In the genomic region with DNA sequence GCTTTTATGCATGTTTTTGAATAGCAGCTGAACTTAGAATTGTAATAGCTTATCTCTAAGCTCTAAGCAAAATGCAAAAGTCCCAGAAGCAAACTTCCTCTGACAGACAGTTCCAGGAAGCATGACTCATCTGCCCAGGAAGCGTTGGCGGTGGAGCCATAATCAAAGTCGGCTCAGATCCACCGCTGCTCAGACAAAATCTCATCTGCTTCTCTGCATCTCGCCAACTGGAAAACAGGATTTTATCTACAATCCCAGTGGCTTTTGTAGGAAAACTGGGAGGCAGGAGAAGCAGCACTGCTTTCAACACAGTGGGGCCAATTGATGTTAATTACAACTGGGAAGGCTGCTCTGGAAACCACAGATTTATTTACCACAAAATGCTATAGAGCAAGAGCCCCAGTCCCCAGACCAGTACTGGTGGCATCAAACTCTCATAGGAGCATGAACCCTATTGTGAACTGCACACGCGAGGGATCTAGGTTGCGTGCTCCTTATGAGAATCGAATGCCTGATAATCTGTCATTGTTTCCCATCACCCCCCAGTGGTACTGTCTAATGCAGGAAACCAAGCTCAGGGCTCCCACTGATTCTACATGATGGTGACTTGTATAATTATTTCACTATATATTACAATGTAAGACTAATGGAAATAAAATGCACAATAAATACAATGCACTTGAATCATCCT, we compare ENCODE assay signal across 8 cellular contexts.
DNase-seq lines count a peak whose midpoint lies in the region; ATAC-seq and TF ChIP-seq lines count a peak whose summit lies in the region.

No MANE protein-coding gene starts in this region.

- H3K4me3 Mint-ChIP-seq in activated CD4-positive, alpha-beta memory T cell treated with anti-CD3 and anti-CD28 coated beads, Interleukin-2, amount 10 ng/mL, durations not matched to agents 7 days and 5 days = peak overlapping the region; percentile 65

- H3K27ac Mint-ChIP-seq in activated CD4-positive, alpha-beta memory T cell treated with anti-CD3 and anti-CD28 coated beads, Interleukin-2, amount 10 ng/mL, durations not matched to agents 7 days and 5 days = peak overlapping the region; percentile 94

- no peaks in the 10 kb centered on the region for H3K36me3 ChIP-seq in duodenal mucosa (ENCODE audit: control insufficient read depth in 1 of 2, insufficient read depth in 2 of 2, low read length in 2 of 2)
- no peaks in the 10 kb centered on the region for H3K36me3 ChIP-seq in mucosa of rectum (ENCODE audit: control insufficient read depth in 2 of 2, insufficient read depth in 2 of 2, low read length in 2 of 2)

- H3K4me3 ChIP-seq in LNCaP clone FGC (ENCODE audit: low read depth, low read length) (no peak overlapping the region; the same call in 1 of the 2 replicates), duodenal mucosa (ENCODE audit: low read depth in 1 of 2, low read length in 2 of 2) (peak overlapping the region in 1 of 2 donors; percentile 42), mucosa of rectum (ENCODE audit: low read length in 2 of 2) (peak overlapping the region; percentile 22 to 56)

- H3K4me1 Mint-ChIP-seq in activated CD4-positive, alpha-beta memory T cell treated with anti-CD3 and anti-CD28 coated beads, Interleukin-2, amount 10 ng/mL, durations not matched to agents 7 days and 5 days = peaks cover 78% of the 10 kb centered on the region

- no peaks in the 10 kb centered on the region for H3K9me3 Mint-ChIP-seq in activated CD4-positive, alpha-beta memory T cell treated with anti-CD3 and anti-CD28 coated beads, Interleukin-2, amount 10 ng/mL, durations not matched to agents 7 days and 5 days

- DNase-seq in LNCaP clone FGC (ENCODE audit: low read depth) (peak; percentile 11), DMS79 treated with DMSO at 0.1 percent for 48 hours (lab: John Stamatoyannopoulos, UW) (no peak)
- peak; percentile 80 for DNase-seq in activated CD4-positive, alpha-beta memory T cell treated with anti-CD3 and anti-CD28 coated beads, Interleukin-2, amount 10 ng/mL, durations not matched to agents 7 days and 5 days
- DNase-seq in stimulated activated CD8-positive, alpha-beta memory T cell treated with anti-CD3 and anti-CD28 coated beads, Interleukin-4, amount 100 ng/mL, for 24 hours (ENCODE audit: low read depth) = peak; percentile 76

- H3K27me3 ChIP-seq in duodenal mucosa (ENCODE audit: control insufficient read depth in 1 of 2, insufficient read depth in 2 of 2, low read length in 2 of 2) (no peaks in the 10 kb centered on the region), mucosa of rectum (ENCODE audit: control insufficient read depth in 2 of 2, insufficient read depth in 2 of 2, low read length in 2 of 2) (no peaks in the 10 kb centered on the region)

- TF ChIP-seq CTCF in C4-2B (conservative IDR thresholded peaks at IDR 0.05) (no peak), LNCaP clone FGC (IDR thresholded peaks at IDR 0.05; ENCODE audit: control insufficient read depth, extremely low read depth, insufficient read depth) (no peak)

- H3K9me3 ChIP-seq in duodenal mucosa (ENCODE audit: control insufficient read depth in 1 of 2, low read length in 2 of 2) (no peaks in the 10 kb centered on the region), mucosa of rectum (ENCODE audit: control insufficient read depth in 2 of 2, low read length in 2 of 2) (no peaks in the 10 kb centered on the region)

- H3K36me3 Mint-ChIP-seq in activated CD4-positive, alpha-beta memory T cell treated with anti-CD3 and anti-CD28 coated beads, Interleukin-2, amount 10 ng/mL, durations not matched to agents 7 days and 5 days (ENCODE audit: low read depth) = peaks cover 8% of the 10 kb centered on the region

- no peaks in the 10 kb centered on the region for H3K27me3 Mint-ChIP-seq in activated CD4-positive, alpha-beta memory T cell treated with anti-CD3 and anti-CD28 coated beads, Interleukin-2, amount 10 ng/mL, durations not matched to agents 7 days and 5 days

- POLR2A ChIA-PET in activated CD4-positive, alpha-beta memory T cell treated with anti-CD3 and anti-CD28 coated beads, Interleukin-2, amount 10 ng/mL, durations not matched to agents 7 days and 5 days (lab: Charles Lee) = interaction anchor here (0.6 to 13.4 kb wide), 7 partner anchors 9 to 396 kb away, joined by 3 to 335 read pairs (median 3); a partner anchor contains a TSS

- ATAC-seq in GM21515 (IDR thresholded peaks at IDR 0.05; ENCODE audit: unreplicated experiment) = no peak

- peak overlapping the region; percentile 31; the same call in 1 of the 2 replicates for H3K27ac ChIP-seq in C4-2B
- peak overlapping the region; percentile 35 for H3K27ac ChIP-seq in duodenal mucosa (ENCODE audit: low read depth, low read length)
- H3K27ac ChIP-seq in mucosa of rectum (ENCODE audit: low read depth in 2 of 2, low read length in 2 of 2) = peak overlapping the region; percentile 45 to 71

- CTCF ChIA-PET in activated CD4-positive, alpha-beta memory T cell treated with anti-CD3 and anti-CD28 coated beads, Interleukin-2, amount 10 ng/mL, durations not matched to agents 7 days and 5 days (lab: Charles Lee) = interaction anchor here (1.0 to 1.6 kb wide), 3 partner anchors 10 to 177 kb away, joined by 3 read pairs; a partner anchor contains a TSS

- no peak overlapping the region for H3K9ac ChIP-seq in duodenal mucosa (ENCODE audit: low read depth in 1 of 2, low read length in 2 of 2)
- peak overlapping the region in 1 of 2 donors; percentile 43 for H3K9ac ChIP-seq in mucosa of rectum (ENCODE audit: low read depth in 1 of 2, low read length in 2 of 2)

- H3K4me1 ChIP-seq in duodenal mucosa (ENCODE audit: control insufficient read depth in 1 of 2, insufficient read depth in 2 of 2, low read length in 2 of 2) (peaks cover 21% of the 10 kb centered on the region in 2 donors), mucosa of rectum (ENCODE audit: control insufficient read depth in 2 of 2, insufficient read depth in 2 of 2, low read length in 2 of 2) (peaks cover 0 to 6% of the 10 kb centered on the region in 2 donors)
